Comparison of ENCODE assay signal across 8 cellular contexts in genomic region chr2:74181739-74182138, GRCh38. TPM values are rescaled to one million over a fixed set of nuclear protein-coding genes. Genes with fewer than 3 reads are reported as not detected.
A peak's percentile ranks its signal among the peaks of the same experiment; 100 is the strongest.
DNase-seq lines count a peak whose midpoint lies in the region; ATAC-seq and TF ChIP-seq lines count a peak whose summit lies in the region.

No MANE protein-coding gene starts in this region.

- ATAC-seq in GM21723 (IDR thresholded peaks at IDR 0.05; ENCODE audit: unreplicated experiment) = peak; percentile 35
- no peak for ATAC-seq in gastrocnemius medialis
- ATAC-seq in GM19328 (IDR thresholded peaks at IDR 0.05; ENCODE audit: unreplicated experiment) = no peak

- no peak for TF ChIP-seq POLR2A in gastrocnemius medialis (IDR thresholded peaks at IDR 0.05)

- in situ Hi-C loops in G401 (cut with HindIII; ENCODE audit: low sequenced_read_pairs) = no loop called here
- in situ Hi-C loops in gastrocnemius medialis (cut with MboI; ENCODE audit: low sequenced_read_pairs in 4 of 4) = no loop called here

- H3K27ac Mint-ChIP-seq in immature natural killer cell = no peak overlapping the region

- H3K36me3 ChIP-seq in gastrocnemius medialis (no peaks in the 10 kb centered on the region), H7 (replicated peaks; ENCODE audit: control insufficient read depth, insufficient read depth, low read length) (no peaks in the 10 kb centered on the region)

- no peak overlapping the region for H3K27ac ChIP-seq in gastrocnemius medialis

- H3K4me1 ChIP-seq in gastrocnemius medialis = peaks cover 12 to 13% of the 10 kb centered on the region in 2 donors

- intact Hi-C loops in gastrocnemius medialis (cut with DNase I; ENCODE audit: low total_unique reads) = no loop called here

- H3K4me3 Mint-ChIP-seq in immature natural killer cell = no peak overlapping the region

- peaks cover 18 to 26% of the 10 kb centered on the region in 2 donors for H3K4me1 Mint-ChIP-seq in immature natural killer cell

- no peaks in the 10 kb centered on the region for H3K36me3 Mint-ChIP-seq in immature natural killer cell

- H3K9me3 ChIP-seq in gastrocnemius medialis = no peaks in the 10 kb centered on the region

- H3K4me3 ChIP-seq in gastrocnemius medialis = no peak overlapping the region
- no peak overlapping the region for H3K4me3 ChIP-seq in H7 (ENCODE audit: insufficient read depth, low read depth, low read length)

- H3K27me3 Mint-ChIP-seq in immature natural killer cell (ENCODE audit: low read depth in 3 of 3) = peaks cover 6 to 8% (median 6%) of the 10 kb centered on the region in 3 donors

- H3K9me3 Mint-ChIP-seq in immature natural killer cell = no peaks in the 10 kb centered on the region

- H3K27me3 ChIP-seq in gastrocnemius medialis (no peaks in the 10 kb centered on the region), H7 (ENCODE audit: control insufficient read depth, insufficient read depth, low read length) (no peaks in the 10 kb centered on the region)

- no peak for TF ChIP-seq CTCF in gastrocnemius medialis (IDR thresholded peaks at IDR 0.05 in 4 of 5, conservative IDR thresholded peaks at IDR 0.05 in 1 of 5)

- DNase-seq in G401 (ENCODE audit: low spot score) (peak; percentile 65), NCI-H146 treated with DMSO at 0.1 percent for 48 hours (lab: John Stamatoyannopoulos, UW; ENCODE audit: unreplicated experiment) (peak; percentile 20), cerebellar cortex (ENCODE audit: low spot score) (peak; percentile 62), gastrocnemius medialis (peak; percentile 29 to 37), H7 (no peak), immature natural killer cell (no peak)

RNA-seq across cellular contexts. Expression of gene MOB1A, which starts 3.1 kb away (rescaled TPM):
- 74.5 and 107 TPM in 2 replicates for total RNA-seq in G401 (2014; rRNA removed; shearing (Covaris generic))
- total RNA-seq in gastrocnemius medialis = 10 to 100 TPM; 19.9 to 44.3 (median 35.5) TPM
- total RNA-seq in H7 (2014; rRNA removed; shearing (Covaris generic)) = 75.5 and 84.6 TPM in 2 replicates
- polyA plus RNA-seq in immature natural killer cell = 100 to 1,000 TPM; 198 to 215 (median 208) TPM

RNA-seq across cellular contexts. Expression of gene MTHFD2, which starts 16.7 kb away (rescaled TPM):
- 133 and 221 TPM in 2 replicates for total RNA-seq in G401 (2014; rRNA removed; shearing (Covaris generic))
- 10 to 100 TPM; 29.0 to 53.5 (median 32.5) TPM for total RNA-seq in gastrocnemius medialis
- total RNA-seq in H7 (2014; rRNA removed; shearing (Covaris generic)) = 303 and 311 TPM in 2 replicates
- polyA plus RNA-seq in immature natural killer cell = 10 to 100 TPM; 20.3 to 25.8 (median 20.4) TPM

RNA-seq across cellular contexts. Expression of gene BOLA3, which starts 34.0 kb away (rescaled TPM):
- 121 and 145 TPM in 2 replicates for total RNA-seq in G401 (2014; rRNA removed; shearing (Covaris generic))
- total RNA-seq in gastrocnemius medialis = 100 to 1,000 TPM in 1 of 4 donors, 10 to 100 TPM in 3; 32.2 to 114 (median 69.5) TPM
- 63.3 and 77.2 TPM in 2 replicates for total RNA-seq in H7 (2014; rRNA removed; shearing (Covaris generic))
- polyA plus RNA-seq in immature natural killer cell = 10 to 100 TPM; 36.7 to 64.7 (median 57.8) TPM

Comparison
In these comparisons a context has a peak if more than half of its experiments do, and no peak if none do; other contexts are left out.
1. DNase-seq: peak in G401 (single experiment), NCI-H146 treated with DMSO at 0.1 percent for 48 hours (single experiment), cerebellar cortex (single experiment) and gastrocnemius medialis (2 of 2); none in H7 (single experiment) and immature natural killer cell (0 of 3).